ENCODE assay signal across 15 cellular contexts in genomic region chr2:112996635-112997034, GRCh38. TPM values are rescaled to one million over a fixed set of nuclear protein-coding genes. Genes with fewer than 3 reads are reported as not detected.
DNase-seq lines count a peak whose midpoint lies in the region; ATAC-seq, FAIRE-seq and TF ChIP-seq lines count a peak whose summit lies in the region.
"Had no signal": no experiment of that assay in that cellular context is flagged by ENCODE, and none has a peak within 500 bp of the region (broad histone marks: within the 10 kb centered on the region; RNA-seq: fewer than 3 reads in every experiment).

No MANE protein-coding gene starts in this region.

- H3K4me3 Mint-ChIP-seq in T-helper 1 cell treated with Interleukin-12 subunit alpha and Interleukin-12 subunit beta and Interleukin-4 antibody, amounts not matched to agents 30 μg/mL and 1 μg/mL, for 36 hours = peak overlapping the region; percentile 52
- no peak overlapping the region for H3K4me3 Mint-ChIP-seq in natural killer cell
- H3K4me3 Mint-ChIP-seq: HFFc6, memory B cell had no signal

- TF ChIP-seq CTCF in natural killer cell (IDR thresholded peaks at IDR 0.05) (no peak), D721Med (IDR thresholded peaks at IDR 0.05; ENCODE audit: insufficient read depth, missing control alignments) (no peak)

- H3K27me3 Mint-ChIP-seq in T-helper 1 cell treated with Interleukin-12 subunit alpha and Interleukin-12 subunit beta and Interleukin-4 antibody, amounts not matched to agents 30 μg/mL and 1 μg/mL, for 36 hours (ENCODE audit: low read depth) = peaks cover 14% of the 10 kb centered on the region
- H3K27me3 Mint-ChIP-seq in natural killer cell (ENCODE audit: low read depth in 2 of 2) = peaks cover 15 to 43% of the 10 kb centered on the region in 2 donors

- in situ Hi-C loops in KBM-7 (cut with MboI; ENCODE audit: low pct_unique_long_range_greater_than_20kb, low sequenced_read_pairs) = no loop called here

- peak overlapping the region; percentile 86 for H3K27ac Mint-ChIP-seq in T-helper 1 cell treated with Interleukin-12 subunit alpha and Interleukin-12 subunit beta and Interleukin-4 antibody, amounts not matched to agents 30 μg/mL and 1 μg/mL, for 36 hours
- H3K27ac Mint-ChIP-seq in natural killer cell = no peak overlapping the region
- H3K27ac Mint-ChIP-seq: HFFc6, memory B cell had no signal

- ATAC-seq in natural killer cell = peak; percentile 49 to 84 (median 52)
- no peak for ATAC-seq in GM19328 (IDR thresholded peaks at IDR 0.05; ENCODE audit: unreplicated experiment)
- ATAC-seq in HG03159 (IDR thresholded peaks at IDR 0.05; ENCODE audit: unreplicated experiment) = no peak
- ATAC-seq: gastrocnemius medialis, right cardiac atrium had no signal

- H3K4me1 Mint-ChIP-seq in T-helper 1 cell treated with Interleukin-12 subunit alpha and Interleukin-12 subunit beta and Interleukin-4 antibody, amounts not matched to agents 30 μg/mL and 1 μg/mL, for 36 hours (ENCODE audit: low read depth) = peaks cover 30% of the 10 kb centered on the region
- H3K4me1 Mint-ChIP-seq in natural killer cell = peaks cover 0 to 6% of the 10 kb centered on the region in 2 donors

- peak; percentile 70 for DNase-seq in activated T-cell treated with anti-CD3 and anti-CD28 coated beads, Interleukin-2, amount 50 U/mL, for 1 hour
- no peak for DNase-seq in natural killer cell
- peak; percentile 56 to 89 (median 82) for DNase-seq in stimulated activated naive CD4-positive, alpha-beta T cell (lab: John Stamatoyannopoulos, UW)
- DNase-seq in D721Med (ENCODE audit: insufficient read length, low spot score) = no peak
- no peak for DNase-seq in KBM-7
- DNase-seq: DMS53, gastrocnemius medialis, HFFc6, NCI-H446, right cardiac atrium had no signal

- no peak for FAIRE-seq in D721Med (lab: Jason Lieb, UNC)

- peaks cover 37% of the 10 kb centered on the region for H3K36me3 Mint-ChIP-seq in T-helper 1 cell treated with Interleukin-12 subunit alpha and Interleukin-12 subunit beta and Interleukin-4 antibody, amounts not matched to agents 30 μg/mL and 1 μg/mL, for 36 hours (ENCODE audit: low read depth)
- H3K36me3 Mint-ChIP-seq in natural killer cell = peaks cover 31% of the 10 kb centered on the region

- intact Hi-C loops in natural killer cell (cut with micrococcal nuclease) = no loop called here

- H3K9me3 Mint-ChIP-seq in T-helper 1 cell treated with Interleukin-12 subunit alpha and Interleukin-12 subunit beta and Interleukin-4 antibody, amounts not matched to agents 30 μg/mL and 1 μg/mL, for 36 hours = peaks cover 46% of the 10 kb centered on the region
- H3K9me3 Mint-ChIP-seq in natural killer cell = peaks cover 6 to 15% of the 10 kb centered on the region in 2 donors

RNA-seq across cellular contexts. Expression of gene IL36A, which starts 8.6 kb away (rescaled TPM):
- not detected for total RNA-seq in natural killer cell
- total RNA-seq: cardiac septum, gastrocnemius medialis, HFFc6, right cardiac atrium had no signal

RNA-seq across cellular contexts. Expression of gene IL36G, which starts 18.8 kb away (rescaled TPM):
- total RNA-seq in natural killer cell = not detected
- total RNA-seq: cardiac septum, gastrocnemius medialis, HFFc6, right cardiac atrium had no signal

RNA-seq across cellular contexts. Expression of gene IL36B, which starts 56.0 kb away (rescaled TPM):
- not detected for total RNA-seq in natural killer cell
- total RNA-seq: cardiac septum, gastrocnemius medialis, HFFc6, right cardiac atrium had no signal

Comparison
In these comparisons a context has a peak if more than half of its experiments do, and no peak if none do; other contexts are left out.
1. DNase-seq: peak in activated T-cell treated with anti-CD3 and anti-CD28 coated beads, Interleukin-2, amount 50 U/mL, for 1 hour (single experiment) and stimulated activated naive CD4-positive, alpha-beta T cell (6 of 6); none in natural killer cell (single experiment), D721Med (single experiment) and KBM-7 (single experiment).
2. ATAC-seq: peak in natural killer cell (3 of 3); none in GM19328 (single experiment) and HG03159 (single experiment).